18 cellular contexts compared by ENCODE assay signal in genomic region chr14:101065246-101065645, GRCh38.
DNase-seq lines count a peak whose midpoint lies in the region; ATAC-seq and TF ChIP-seq lines count a peak whose summit lies in the region.
"Had no signal": no experiment of that assay in that cellular context is flagged by ENCODE, and none has a peak within 500 bp of the region (broad histone marks: within the 10 kb centered on the region; RNA-seq: fewer than 3 reads in every experiment).

No MANE protein-coding gene starts in this region.

- H3K27ac ChIP-seq in BLaER1 (no peak overlapping the region), left lung (no peak overlapping the region), spleen (no peak overlapping the region), right cardiac atrium (ENCODE audit: low read length) (no peak overlapping the region)
- H3K27ac ChIP-seq: RWPE1 had no signal

- ATAC-seq in left lung (no peak), GM18502 (IDR thresholded peaks at IDR 0.05; ENCODE audit: poor library complexity, unreplicated experiment) (no peak), right cardiac atrium (no peak)
- ATAC-seq: PC-3 had no signal

- TF ChIP-seq CTCF in left lung (IDR thresholded peaks at IDR 0.05) (no peak), spleen (IDR thresholded peaks at IDR 0.05 in 8 of 11, conservative IDR thresholded peaks at IDR 0.05 in 3 of 11) (no peak)

- no peak overlapping the region for H3K4me3 ChIP-seq in BLaER1
- H3K4me3 ChIP-seq in left lung, result no peak overlapping the region
- no peak overlapping the region for H3K4me3 ChIP-seq in spleen
- H3K4me3 ChIP-seq in right cardiac atrium (ENCODE audit: low read length), result no peak overlapping the region
- H3K4me3 ChIP-seq: MG63 had no signal

- H3K27me3 ChIP-seq in BLaER1 (no peaks in the 10 kb centered on the region), left lung (peaks cover 0 to 27% of the 10 kb centered on the region in 2 donors), spleen (replicated peaks in 1 of 7) (peaks cover 0 to 17% (median 0%) of the 10 kb centered on the region in 7 donors), right cardiac atrium (ENCODE audit: control insufficient read depth, insufficient read depth) (no peaks in the 10 kb centered on the region)
- H3K27me3 ChIP-seq: MG63 had no signal

- no peaks in the 10 kb centered on the region for H3K36me3 ChIP-seq in BLaER1
- H3K36me3 ChIP-seq in left lung, result no peaks in the 10 kb centered on the region
- no peaks in the 10 kb centered on the region for H3K36me3 ChIP-seq in spleen
- H3K36me3 ChIP-seq: MG63 had no signal

- no peak overlapping the region for H3K9ac ChIP-seq in BLaER1

- TF ChIP-seq POLR2A in spleen (IDR thresholded peaks at IDR 0.05), result no peak

- peak overlapping the region; percentile 71 for H3K4me2 ChIP-seq in BLaER1

- H4K20me1 ChIP-seq in BLaER1, result no peaks in the 10 kb centered on the region

- H3K9me3 ChIP-seq in BLaER1 (peaks cover 20% of the 10 kb centered on the region), left lung (no peaks in the 10 kb centered on the region), spleen (no peaks in the 10 kb centered on the region), right cardiac atrium (ENCODE audit: control insufficient read depth, low read length) (no peaks in the 10 kb centered on the region)
- H3K9me3 ChIP-seq: MG63 had no signal

- 94 to 95% (median 95%) methylated on average over 27 of the region's 27 CpGs for WGBS in spleen, 5 donors
- 97% methylated on average over 27 of the region's 27 CpGs for whole genome bisulfite sequencing in right cardiac atrium

- H3K4me1 ChIP-seq in BLaER1 (peaks cover 85% of the 10 kb centered on the region), left lung (no peaks in the 10 kb centered on the region), spleen (peaks cover 0 to 35% (median 12%) of the 10 kb centered on the region in 6 donors), right cardiac atrium (ENCODE audit: control insufficient read depth, insufficient read depth, low read length) (no peaks in the 10 kb centered on the region)

- DNase-seq in DMS79 (lab: John Stamatoyannopoulos, UW), result peak; percentile 43
- peak; percentile 17 to 37 for DNase-seq in left lung
- DNase-seq in spleen, result peak; percentile 51
- DNase-seq in NCI-H345 (lab: John Stamatoyannopoulos, UW), result no peak
- no peak for DNase-seq in right cardiac atrium
- DNase-seq: C1 segment of cervical spinal cord, H9, IMR-90, Karpas-422, MG63, NCI-H1048, NCI-H1436, NCI-H1930, NCI-H526, PC-3 had no signal

- intact Hi-C loops in left lung (cut with DNase I), result no loop called here
- intact Hi-C loops in spleen (cut with DNase I; ENCODE audit: low total_unique reads), result no loop called here
- intact Hi-C loops in right cardiac atrium (cut with DNase I), result no loop called here

Comparison
In these comparisons a context has a peak if more than half of its experiments do, and no peak if none do; other contexts are left out.
1. DNase-seq: peak in DMS79 (single experiment), left lung (2 of 2) and spleen (single experiment); none in NCI-H345 (single experiment) and right cardiac atrium (0 of 3).